Comparison of ENCODE assay signal across 8 cellular contexts in genomic region chr9:127122176-127123151, GRCh38. TPM values are rescaled to one million over a fixed set of nuclear protein-coding genes. Genes with fewer than 3 reads are reported as not detected.
DNase-seq lines count a peak whose midpoint lies in the region; ATAC-seq and TF ChIP-seq lines count a peak whose summit lies in the region.

A gene with protein sequence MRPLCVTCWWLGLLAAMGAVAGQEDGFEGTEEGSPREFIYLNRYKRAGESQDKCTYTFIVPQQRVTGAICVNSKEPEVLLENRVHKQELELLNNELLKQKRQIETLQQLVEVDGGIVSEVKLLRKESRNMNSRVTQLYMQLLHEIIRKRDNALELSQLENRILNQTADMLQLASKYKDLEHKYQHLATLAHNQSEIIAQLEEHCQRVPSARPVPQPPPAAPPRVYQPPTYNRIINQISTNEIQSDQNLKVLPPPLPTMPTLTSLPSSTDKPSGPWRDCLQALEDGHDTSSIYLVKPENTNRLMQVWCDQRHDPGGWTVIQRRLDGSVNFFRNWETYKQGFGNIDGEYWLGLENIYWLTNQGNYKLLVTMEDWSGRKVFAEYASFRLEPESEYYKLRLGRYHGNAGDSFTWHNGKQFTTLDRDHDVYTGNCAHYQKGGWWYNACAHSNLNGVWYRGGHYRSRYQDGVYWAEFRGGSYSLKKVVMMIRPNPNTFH (minus strand): TSS chr9:127122635. CDS start chr9:127108731, 13,904 bp downstream.

- peak in 1 of 2 donors; percentile 88 for TF ChIP-seq POLR2A in heart left ventricle (IDR thresholded peaks at IDR 0.05)

- WGBS in heart left ventricle, 4 donors, result 0 to 2% (median 1%) methylated on average over 37 to 48 of the region's 48 CpGs
- WGBS in neuronal stem cell (ENCODE audit: extremely low coverage in 2 of 2, insufficient read length in 2 of 2, insufficient replicate concordance in 1 of 2), 2 donors, result no CpG with 5 or more reads among the region's 48 CpGs

- peak within 1 kb of the TSS; percentile 72 for H2BK120ac ChIP-seq in neuronal stem cell (ENCODE audit: low read depth, low read length)

- H3K4me2 ChIP-seq in neuronal stem cell (ENCODE audit: insufficient read depth, low read length, poor library complexity, severe bottlenecking), result peak within 1 kb of the TSS; percentile 90

- H3K4me3 Mint-ChIP-seq in activated CD8-positive, alpha-beta memory T cell treated with anti-CD3 and anti-CD28 coated beads, Interleukin-2, amount 10 ng/mL, durations not matched to agents 7 days and 5 days, result no peak within 1 kb of the TSS

- peak within 1 kb of the TSS; percentile 14 for H3K14ac ChIP-seq in neuronal stem cell (ENCODE audit: low read length)

- no peak within 1 kb of the TSS for H3K27ac Mint-ChIP-seq in activated CD8-positive, alpha-beta memory T cell treated with anti-CD3 and anti-CD28 coated beads, Interleukin-2, amount 10 ng/mL, durations not matched to agents 7 days and 5 days

- ATAC-seq in activated CD8-positive, alpha-beta memory T cell treated with anti-CD3 and anti-CD28 coated beads, Interleukin-2, amount 10 ng/mL, durations not matched to agents 7 days and 5 days, result peak; percentile 23
- ATAC-seq in heart left ventricle (peak; percentile 87 to 95 (median 94)), HG02840 (IDR thresholded peaks at IDR 0.05; ENCODE audit: low FRiP score, unreplicated experiment) (no peak), HG03095 (IDR thresholded peaks at IDR 0.05; ENCODE audit: unreplicated experiment) (no peak)

- H3K36me3 ChIP-seq in heart left ventricle, result peaks cover 0 to 14% (median 0%) of the 10 kb centered on the region in 9 donors
- no peaks in the 10 kb centered on the region for H3K36me3 ChIP-seq in neuronal stem cell (replicated peaks in 1 of 2; ENCODE audit: control insufficient read depth in 2 of 2, insufficient read depth in 2 of 2, low read length in 2 of 2)

- no peaks in the 10 kb centered on the region for H3K36me3 Mint-ChIP-seq in activated CD8-positive, alpha-beta memory T cell treated with anti-CD3 and anti-CD28 coated beads, Interleukin-2, amount 10 ng/mL, durations not matched to agents 7 days and 5 days

- TF ChIP-seq CTCF in heart left ventricle (IDR thresholded peaks at IDR 0.05), result peak in 2 of 12 donors; percentile 6 to 29

- no peaks in the 10 kb centered on the region for H3K9me3 Mint-ChIP-seq in activated CD8-positive, alpha-beta memory T cell treated with anti-CD3 and anti-CD28 coated beads, Interleukin-2, amount 10 ng/mL, durations not matched to agents 7 days and 5 days (ENCODE audit: low read depth)

- peak within 1 kb of the TSS; percentile 19 for H4K8ac ChIP-seq in neuronal stem cell (ENCODE audit: low read depth, low read length)

- no peaks in the 10 kb centered on the region for H3K9me3 ChIP-seq in heart left ventricle
- H3K9me3 ChIP-seq in neuronal stem cell (replicated peaks in 1 of 2; ENCODE audit: control insufficient read depth in 2 of 2, insufficient read depth in 1 of 2, low read depth in 1 of 2, low read length in 2 of 2), result no peaks in the 10 kb centered on the region

- peak within 1 kb of the TSS; percentile 88 for H2BK5ac ChIP-seq in neuronal stem cell (ENCODE audit: low read length)

- intact Hi-C loops in heart left ventricle (cut with DNase I), result loop anchor here in 7 of 10 donors (2.0 to 5.0 kb wide), 7 partner anchors 45 to 155 kb away; no protein-coding TSS in a partner anchor

- H4K91ac ChIP-seq in neuronal stem cell (ENCODE audit: low read depth, low read length, poor library complexity), result peak within 1 kb of the TSS; percentile 31

- H3K18ac ChIP-seq in neuronal stem cell (ENCODE audit: low read length), result peak within 1 kb of the TSS; percentile 96

- H3K79me1 ChIP-seq in neuronal stem cell (ENCODE audit: low read depth, low read length), result peaks cover 3% of the 10 kb centered on the region

- H3K4me3 ChIP-seq in heart left ventricle (peak within 1 kb of the TSS; percentile 40 to 92 (median 72)), neuronal stem cell (ENCODE audit: low read length in 2 of 2) (peak within 1 kb of the TSS; percentile 73 to 79)

- CTCF ChIA-PET in activated CD8-positive, alpha-beta memory T cell treated with anti-CD3 and anti-CD28 coated beads, Interleukin-2, amount 10 ng/mL, durations not matched to agents 7 days and 5 days (lab: Charles Lee), result interaction anchor here (1.4 kb wide), 1 partner anchor 50 kb away, joined by 3 read pairs; no protein-coding TSS in a partner anchor

- peak within 1 kb of the TSS; percentile 72 for H2AK5ac ChIP-seq in neuronal stem cell (ENCODE audit: low read depth, low read length)

- H3K4ac ChIP-seq in neuronal stem cell (ENCODE audit: low read length), result no peak within 1 kb of the TSS

- peak within 1 kb of the TSS; percentile 34 for H3K23ac ChIP-seq in neuronal stem cell (ENCODE audit: low read depth, low read length, poor library complexity)

- H3K4me1 ChIP-seq in heart left ventricle, result peaks cover 4 to 61% (median 48%) of the 10 kb centered on the region in 12 donors
- peaks cover 3 to 27% of the 10 kb centered on the region in 2 donors for H3K4me1 ChIP-seq in neuronal stem cell (ENCODE audit: control insufficient read depth in 2 of 2, insufficient read depth in 1 of 2, low read depth in 1 of 2, low read length in 2 of 2)

- peak within 1 kb of the TSS; percentile 91 for H2AFZ ChIP-seq in neuronal stem cell (ENCODE audit: low read length)

- H2BK12ac ChIP-seq in neuronal stem cell (ENCODE audit: low read length), result peak within 1 kb of the TSS; percentile 16

- H3K9ac ChIP-seq in neuronal stem cell (ENCODE audit: low read depth, low read length, poor library complexity), result peak within 1 kb of the TSS; percentile 81

- DNase-seq in activated CD8-positive, alpha-beta memory T cell treated with anti-CD3 and anti-CD28 coated beads, Interleukin-2, amount 10 ng/mL, durations not matched to agents 7 days and 5 days, result no peak
- no peak for DNase-seq in activated CD8-positive, alpha-beta memory T cell treated with anti-CD3 and anti-CD28 coated beads, Interleukin-2, amount 50 U/mL, for 48 hours
- DNase-seq in NCI-H128 (lab: John Stamatoyannopoulos, UW; ENCODE audit: unreplicated experiment) (peak; percentile 18), amniotic stem cell (lab: John Stamatoyannopoulos, UW) (peak; percentile 99), heart left ventricle (peak; percentile 94 to 96 (median 95)), neuronal stem cell (ENCODE audit: low spot score) (peak; percentile 91)

- H3K27ac ChIP-seq in heart left ventricle (peak within 1 kb of the TSS; percentile 20 to 95 (median 91)), neuronal stem cell (replicated peaks; ENCODE audit: low read length) (peak within 1 kb of the TSS; percentile 54)

- H2BK15ac ChIP-seq in neuronal stem cell (ENCODE audit: low read length), result peak within 1 kb of the TSS; percentile 79

- H3K27me3 Mint-ChIP-seq in activated CD8-positive, alpha-beta memory T cell treated with anti-CD3 and anti-CD28 coated beads, Interleukin-2, amount 10 ng/mL, durations not matched to agents 7 days and 5 days, result peaks cover 69% of the 10 kb centered on the region

- H3K27me3 ChIP-seq in heart left ventricle (peaks cover 0 to 12% (median 0%) of the 10 kb centered on the region in 9 donors), neuronal stem cell (ENCODE audit: control insufficient read depth in 3 of 3, insufficient read depth in 3 of 3, low read depth in 1 of 3, low read length in 3 of 3) (peaks cover 0 to 5% (median 0%) of the 10 kb centered on the region in 3 experiments)

- peaks cover 6% of the 10 kb centered on the region for H3K4me1 Mint-ChIP-seq in activated CD8-positive, alpha-beta memory T cell treated with anti-CD3 and anti-CD28 coated beads, Interleukin-2, amount 10 ng/mL, durations not matched to agents 7 days and 5 days

RNA-seq across cellular contexts. Expression of the gene that starts here (rescaled TPM):
- not detected for total RNA-seq in activated CD8-positive, alpha-beta memory T cell treated with anti-CD3 and anti-CD28 coated beads, Interleukin-2, amount 10 ng/mL, durations not matched to agents 7 days and 5 days
- total RNA-seq in heart left ventricle, result 10 to 100 TPM; 25.6 to 92.5 (median 47.4) TPM
- polyA plus RNA-seq in heart left ventricle, result 10 to 100 TPM; 17.0 to 19.4 TPM
- polyA plus RNA-seq in neuronal stem cell (2013, experiment 1 of 2), result 13.6 TPM
- 14.2 TPM for polyA plus RNA-seq in neuronal stem cell (2013, experiment 2 of 2)

Comparison
In these comparisons a context has a peak if more than half of its experiments do, and no peak if none do; other contexts are left out.
1. RNA of the gene that starts here (total RNA-seq): 25.6 to 92.5 TPM in heart left ventricle; not detected in activated CD8-positive, alpha-beta memory T cell treated with anti-CD3 and anti-CD28 coated beads, Interleukin-2, amount 10 ng/mL, durations not matched to agents 7 days and 5 days; every median in the first group is over 10 times any median in the second.
2. Peak in ATAC-seq in activated CD8-positive, alpha-beta memory T cell treated with anti-CD3 and anti-CD28 coated beads, Interleukin-2, amount 10 ng/mL, durations not matched to agents 7 days and 5 days; RNA of the gene not detected or under 1 TPM.
3. ATAC-seq: peak in heart left ventricle (4 of 4); none in HG02840 (single experiment) and HG03095 (single experiment).
4. DNase-seq: peak in NCI-H128 (single experiment), amniotic stem cell (single experiment), heart left ventricle (5 of 5) and neuronal stem cell (single experiment); none in activated CD8-positive, alpha-beta memory T cell treated with anti-CD3 and anti-CD28 coated beads, Interleukin-2, amount 10 ng/mL, durations not matched to agents 7 days and 5 days (single experiment) and activated CD8-positive, alpha-beta memory T cell treated with anti-CD3 and anti-CD28 coated beads, Interleukin-2, amount 50 U/mL, for 48 hours (single experiment).